Comparison of ENCODE assay signal across 1 cellular context in the genomic region with DNA sequence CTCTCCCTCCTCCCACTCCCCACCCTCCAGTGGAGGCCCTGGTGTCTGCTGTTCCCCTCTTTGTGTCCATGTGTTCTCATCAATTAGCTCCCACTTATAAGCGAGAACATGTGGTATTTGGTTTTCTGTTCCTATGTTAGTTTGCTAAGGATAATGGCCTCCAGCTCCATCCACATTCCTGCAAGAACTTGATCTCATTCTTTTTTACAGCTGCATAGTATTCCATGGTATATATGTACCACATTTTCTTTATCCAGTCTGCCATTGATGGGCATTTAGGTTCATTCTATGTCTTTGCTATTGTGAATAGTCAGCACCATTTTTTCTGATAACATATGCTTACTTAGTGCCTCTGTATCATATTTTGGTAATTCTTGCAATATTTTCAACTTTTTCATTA. TPM values are rescaled to one million over a fixed set of nuclear protein-coding genes. Genes with fewer than 3 reads are reported as not detected.
"Had no signal": no experiment of that assay in that cellular context is flagged by ENCODE, and none has a peak within 500 bp of the region (broad histone marks: within the 10 kb centered on the region; RNA-seq: fewer than 3 reads in every experiment).

No MANE protein-coding gene starts in this region.

RNA-seq across cellular contexts. Expression of gene UST, which starts 33.6 kb away (rescaled TPM):
- polyA plus RNA-seq: HepG2 had no signal
